In genomic region chr22:32649515-32650200, GRCh38 we compare ENCODE assay signal across 11 cellular contexts.
DNase-seq lines count a peak whose midpoint lies in the region; ATAC-seq and TF ChIP-seq lines count a peak whose summit lies in the region.
"Had no signal": no experiment of that assay in that cellular context is flagged by ENCODE, and none has a peak within 500 bp of the region (broad histone marks: within the 10 kb centered on the region; RNA-seq: fewer than 3 reads in every experiment).

No MANE protein-coding gene starts in this region.

- H2AFZ ChIP-seq in GM23338 = no peak overlapping the region

- peaks cover 4% of the 10 kb centered on the region; the same call in 1 of the 2 replicates for H4K20me1 ChIP-seq in GM23338 (replicated peaks; ENCODE audit: insufficient read depth)

- H3K4me2 ChIP-seq in GM23338 = no peak overlapping the region

- peaks cover 5% of the 10 kb centered on the region; the same call in 1 of the 2 replicates for H3K9me3 Mint-ChIP-seq in HFFc6
- no peaks in the 10 kb centered on the region; the same call in 2 of the 3 replicates for H3K9me3 Mint-ChIP-seq in GM23338

- peak; percentile 83 for DNase-seq in A172 (ENCODE audit: low spot score)
- DNase-seq in HFFc6 = peak; percentile 57
- DNase-seq in amniotic epithelial cell (ENCODE audit: low read depth) = peak; percentile 51
- no peak for DNase-seq in NCI-H2171 (lab: John Stamatoyannopoulos, UW)
- DNase-seq in NCI-H748 treated with DMSO at 0.1 percent for 48 hours (lab: John Stamatoyannopoulos, UW) = no peak
- no peak for DNase-seq in GM23338 (ENCODE audit: low spot score)
- DNase-seq in effector CD4-positive, alpha-beta T cell = no peak
- DNase-seq: NCI-H146, SHP77 treated with DMSO at 0.1 percent for 48 hours had no signal

- H3K79me2 ChIP-seq in GM23338 (replicated peaks; ENCODE audit: insufficient read depth) = no peaks in the 10 kb centered on the region

- H3K4me1 ChIP-seq in muscle layer of duodenum (ENCODE audit: control insufficient read depth in 1 of 2, insufficient read depth in 2 of 2, low read length in 2 of 2) = no peaks in the 10 kb centered on the region
- H3K4me1 ChIP-seq in GM23338 (ENCODE audit: insufficient read depth) = no peaks in the 10 kb centered on the region

- H3K36me3 ChIP-seq in muscle layer of duodenum (ENCODE audit: control insufficient read depth in 1 of 2, insufficient read depth in 2 of 2, low read length in 2 of 2) (no peaks in the 10 kb centered on the region), GM23338 (ENCODE audit: insufficient read depth) (no peaks in the 10 kb centered on the region)

- H3K27ac Mint-ChIP-seq in HFFc6 (peak overlapping the region; percentile 73), GM23338 (no peak overlapping the region)

- H3K4me3 Mint-ChIP-seq in HFFc6 (peak overlapping the region; percentile 28), GM23338 (no peak overlapping the region)

- H3K4me1 Mint-ChIP-seq in HFFc6 (ENCODE audit: low read depth) (peaks cover 35% of the 10 kb centered on the region), GM23338 (no peaks in the 10 kb centered on the region; the same call in 2 of the 3 replicates)

- no peaks in the 10 kb centered on the region for H3K9me2 ChIP-seq in GM23338 (ENCODE audit: insufficient read depth)

- TF ChIP-seq CTCF in HFFc6 (IDR thresholded peaks at IDR 0.05) (no peak), GM23338 (conservative IDR thresholded peaks at IDR 0.05; ENCODE audit: low read depth in 2 of 2) (no peak)

- H3K9me3 ChIP-seq in muscle layer of duodenum (ENCODE audit: control insufficient read depth in 1 of 2, low read length in 2 of 2) = peaks cover 0 to 6% of the 10 kb centered on the region in 2 donors

- H3K27ac ChIP-seq in muscle layer of duodenum (ENCODE audit: low read length) (peak overlapping the region; percentile 57), GM23338 (ENCODE audit: low read depth) (no peak overlapping the region)
- H3K27ac ChIP-seq: C4-2B had no signal

- H3K27me3 ChIP-seq in muscle layer of duodenum (ENCODE audit: low read depth, low read length) (no peaks in the 10 kb centered on the region), GM23338 (ENCODE audit: insufficient read depth) (no peaks in the 10 kb centered on the region)

- peaks cover 6% of the 10 kb centered on the region for H3K36me3 Mint-ChIP-seq in HFFc6 (ENCODE audit: low read depth)
- no peaks in the 10 kb centered on the region for H3K36me3 Mint-ChIP-seq in GM23338 (ENCODE audit: low read depth)

- no peak for ATAC-seq in GM23338

- H3K27me3 Mint-ChIP-seq in HFFc6 (ENCODE audit: insufficient read depth) (no peaks in the 10 kb centered on the region; the same call in none of the 2 replicates), GM23338 (ENCODE audit: insufficient read depth, low read depth, poor library complexity) (peaks cover 8% of the 10 kb centered on the region)

- no peaks in the 10 kb centered on the region for H3F3A ChIP-seq in GM23338 (replicated peaks; ENCODE audit: low read depth)

- no peak overlapping the region for H3K4me3 ChIP-seq in muscle layer of duodenum (ENCODE audit: low read depth in 1 of 2, low read length in 2 of 2)
- no peak overlapping the region for H3K4me3 ChIP-seq in GM23338

TF ChIP-seq in GM23338, 12 proteins besides CTCF, POLR2A, EP300 and RAD21 (continues in another document):
- no peak for TF ChIP-seq STAT1 (IDR thresholded peaks at IDR 0.05; ENCODE audit: unreplicated experiment)
- no peak for TF ChIP-seq NANOG (IDR thresholded peaks at IDR 0.05; ENCODE audit: borderline replicate concordance)
- TF ChIP-seq EZH2 (IDR thresholded peaks at IDR 0.05; ENCODE audit: low read depth, unreplicated experiment) = no peak
- no peak for TF ChIP-seq POLR2AphosphoS5 (IDR thresholded peaks at IDR 0.05; ENCODE audit: low read depth)
- no peak for TF ChIP-seq EZH2phosphoT487 (IDR thresholded peaks at IDR 0.05; ENCODE audit: unreplicated experiment)
- no peak for TF ChIP-seq JUNB (IDR thresholded peaks at IDR 0.05; ENCODE audit: unreplicated experiment)
- no peak for TF ChIP-seq ZNF331 (CRISPR knock-in tag; IDR thresholded peaks at IDR 0.05; ENCODE audit: low read depth)
- TF ChIP-seq REST (IDR thresholded peaks at IDR 0.05; ENCODE audit: unreplicated experiment) = no peak
- TF ChIP-seq ZNF114 (CRISPR knock-in tag; IDR thresholded peaks at IDR 0.05) = no peak
- no peak for TF ChIP-seq ZNF462 (CRISPR knock-in tag; IDR thresholded peaks at IDR 0.05)
- no peak for TF ChIP-seq CREB1 (CRISPR knock-in tag; IDR thresholded peaks at IDR 0.05; ENCODE audit: low read depth)

Comparison
In these comparisons a context has a peak if more than half of its experiments do, and no peak if none do; other contexts are left out.
1. DNase-seq: peak in A172 (single experiment), HFFc6 (single experiment) and amniotic epithelial cell (single experiment); none in NCI-H2171 (single experiment), NCI-H748 treated with DMSO at 0.1 percent for 48 hours (single experiment), GM23338 (single experiment) and effector CD4-positive, alpha-beta T cell (single experiment).